Comparison of ENCODE assay signal across 8 cellular contexts in the genomic region with DNA sequence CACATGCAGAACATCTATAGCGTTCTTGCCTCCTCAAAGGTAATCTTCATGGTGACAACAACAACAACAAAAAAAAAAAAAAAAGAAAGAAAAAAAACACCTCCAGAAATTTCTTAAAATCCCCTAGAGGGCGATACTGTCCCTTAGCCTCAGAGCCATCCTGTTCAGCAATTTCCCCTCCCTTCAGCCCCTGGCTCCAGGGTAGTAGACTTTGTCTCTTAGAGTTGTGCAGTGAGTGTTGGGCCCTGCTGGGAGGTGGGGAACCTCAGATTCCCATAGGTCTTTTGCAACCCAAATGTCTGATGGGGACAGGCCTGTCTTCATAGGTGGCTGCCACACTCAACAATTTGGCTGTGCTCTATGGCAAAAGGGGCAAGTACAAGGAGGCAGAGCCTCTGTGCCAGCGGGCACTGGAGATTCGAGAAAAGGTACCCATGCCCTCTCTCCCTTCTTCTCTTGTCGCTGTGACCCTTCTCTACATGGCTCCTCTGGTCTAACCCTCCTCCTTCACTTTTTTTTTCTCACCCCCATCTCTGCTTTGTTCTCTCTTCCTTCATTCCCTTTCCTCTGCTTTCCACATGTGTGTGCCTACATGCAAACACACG. TPM values are rescaled to one million over a fixed set of nuclear protein-coding genes. Genes with fewer than 3 reads are reported as not detected.
A peak's percentile ranks its signal among the peaks of the same experiment; 100 is the strongest.
DNase-seq lines count a peak whose midpoint lies in the region; ATAC-seq, FAIRE-seq and TF ChIP-seq lines count a peak whose summit lies in the region.

No MANE protein-coding gene starts in this region.

- no peak overlapping the region for H3K4me3 Mint-ChIP-seq in astrocyte (ENCODE audit: unreplicated experiment)

- no peak overlapping the region for H3K27ac ChIP-seq in astrocyte (ENCODE audit: low read depth, low read length)

- TF ChIP-seq CTCF in GM10248 (IDR thresholded peaks at IDR 0.05; ENCODE audit: control extremely low read depth, extremely low read depth, low read depth, missing control alignments) (peak; percentile 11), astrocyte (IDR thresholded peaks at IDR 0.05; ENCODE audit: insufficient read depth, low read depth, low read length) (peak; percentile 68)

- H3K9ac ChIP-seq in astrocyte (ENCODE audit: low read length), result peak overlapping the region; percentile 10

- no peaks in the 10 kb centered on the region for H3K79me2 ChIP-seq in astrocyte (ENCODE audit: insufficient read depth, low read length)

- H3K27me3 ChIP-seq in astrocyte (ENCODE audit: insufficient read depth, low read length), result no peaks in the 10 kb centered on the region

- ATAC-seq in left lobe of liver (peak; percentile 50), HG02798 (IDR thresholded peaks at IDR 0.05; ENCODE audit: poor library complexity, unreplicated experiment) (no peak), GM21526 (IDR thresholded peaks at IDR 0.05; ENCODE audit: low FRiP score, unreplicated experiment) (no peak)

- H3K36me3 Mint-ChIP-seq in astrocyte (ENCODE audit: low read depth, unreplicated experiment), result peaks cover 20% of the 10 kb centered on the region

- no peaks in the 10 kb centered on the region for H3K27me3 Mint-ChIP-seq in astrocyte (ENCODE audit: low read depth, unreplicated experiment)

- CTCF ChIA-PET in GM10248 (lab: Yijun Ruan, JAX), result interaction anchor here (1.0 to 3.8 kb wide), 5 partner anchors 9 to 112 kb away, joined by 3 to 19 read pairs (median 3); partner anchors contain the start of gene CUL9

- H3K4me1 Mint-ChIP-seq in astrocyte (ENCODE audit: low read depth, unreplicated experiment), result peaks cover 29% of the 10 kb centered on the region

- H4K20me1 ChIP-seq in astrocyte (ENCODE audit: insufficient read depth, low read length), result no peaks in the 10 kb centered on the region

- H3K4me1 ChIP-seq in astrocyte (ENCODE audit: insufficient read depth, low read length), result peaks cover 4% of the 10 kb centered on the region

- H3K9me3 Mint-ChIP-seq in astrocyte (ENCODE audit: unreplicated experiment), result no peaks in the 10 kb centered on the region

- H3K36me3 ChIP-seq in astrocyte (ENCODE audit: insufficient read depth, low read length), result no peaks in the 10 kb centered on the region

- peak; percentile 74 to 76 for DNase-seq in AML-193 (lab: John Stamatoyannopoulos, UW)
- peak; percentile 77 for DNase-seq in GM10248 (ENCODE audit: extremely low spot score)
- peak; percentile 45 for DNase-seq in NCI-H2196 treated with DMSO at 0.1 percent for 48 hours (lab: John Stamatoyannopoulos, UW; ENCODE audit: unreplicated experiment)
- peak; percentile 52 for DNase-seq in astrocyte (ENCODE audit: low read depth)
- DNase-seq in left lobe of liver (ENCODE audit: low spot score), result no peak
- no peak for DNase-seq in NCI-H524 treated with DMSO at 0.1 percent for 48 hours (lab: John Stamatoyannopoulos, UW)

- POLR2A ChIA-PET in GM10248 (lab: Yijun Ruan, JAX), result no interaction called here

- H3K4me3 ChIP-seq in astrocyte (ENCODE audit: insufficient read depth, low read depth, low read length), result no peak overlapping the region

- no peak for FAIRE-seq in astrocyte (lab: Jason Lieb, UNC)

- no peaks in the 10 kb centered on the region for H3K9me3 ChIP-seq in astrocyte (ENCODE audit: insufficient read depth, low read depth, low read length)

- no peak overlapping the region for H3K4me2 ChIP-seq in astrocyte (ENCODE audit: low read length)

- H2AFZ ChIP-seq in astrocyte (ENCODE audit: low read depth, low read length), result no peak overlapping the region

- H3K27ac Mint-ChIP-seq in astrocyte (ENCODE audit: unreplicated experiment), result peak overlapping the region; percentile 27

RNA-seq across cellular contexts. Expression of gene PTK7, which starts 6.0 kb away (rescaled TPM):
- 506 and 728 TPM in 2 replicates for total RNA-seq in astrocyte
- total RNA-seq in left lobe of liver, result 1.3 TPM

RNA-seq across cellular contexts. Expression of gene KLC4, which starts 10.7 kb away (rescaled TPM):
- total RNA-seq in astrocyte, result 34.1 and 35.4 TPM in 2 replicates
- total RNA-seq in left lobe of liver, result 141 TPM

RNA-seq across cellular contexts. Expression of gene MRPL2, which starts 10.9 kb away (rescaled TPM):
- total RNA-seq in astrocyte, result 47.4 and 59.7 TPM in 2 replicates
- total RNA-seq in left lobe of liver, result 71.8 TPM

RNA-seq across cellular contexts. Expression of gene CUL7, which starts 16.5 kb away (rescaled TPM):
- total RNA-seq in astrocyte (21.2 and 26.3 TPM in 2 replicates), left lobe of liver (8.5 TPM)

RNA-seq across cellular contexts. Expression of gene RRP36, which starts 48.7 kb away (rescaled TPM):
- total RNA-seq in astrocyte (68.6 and 77.9 TPM in 2 replicates), left lobe of liver (21.7 TPM)

Comparison
In these comparisons a context has a peak if more than half of its experiments do, and no peak if none do; other contexts are left out.
1. DNase-seq: peak in AML-193 (2 of 2), GM10248 (single experiment), NCI-H2196 treated with DMSO at 0.1 percent for 48 hours (single experiment) and astrocyte (single experiment); none in left lobe of liver (single experiment) and NCI-H524 treated with DMSO at 0.1 percent for 48 hours (single experiment).
2. RNA of gene PTK7, which starts 6.0 kb away (total RNA-seq): 506 to 728 TPM in astrocyte; 1.3 TPM in left lobe of liver (single experiment); every median in the first group is over 100 times any median in the second.